ENCODE assay signal across 1 cellular context in the genomic region with DNA sequence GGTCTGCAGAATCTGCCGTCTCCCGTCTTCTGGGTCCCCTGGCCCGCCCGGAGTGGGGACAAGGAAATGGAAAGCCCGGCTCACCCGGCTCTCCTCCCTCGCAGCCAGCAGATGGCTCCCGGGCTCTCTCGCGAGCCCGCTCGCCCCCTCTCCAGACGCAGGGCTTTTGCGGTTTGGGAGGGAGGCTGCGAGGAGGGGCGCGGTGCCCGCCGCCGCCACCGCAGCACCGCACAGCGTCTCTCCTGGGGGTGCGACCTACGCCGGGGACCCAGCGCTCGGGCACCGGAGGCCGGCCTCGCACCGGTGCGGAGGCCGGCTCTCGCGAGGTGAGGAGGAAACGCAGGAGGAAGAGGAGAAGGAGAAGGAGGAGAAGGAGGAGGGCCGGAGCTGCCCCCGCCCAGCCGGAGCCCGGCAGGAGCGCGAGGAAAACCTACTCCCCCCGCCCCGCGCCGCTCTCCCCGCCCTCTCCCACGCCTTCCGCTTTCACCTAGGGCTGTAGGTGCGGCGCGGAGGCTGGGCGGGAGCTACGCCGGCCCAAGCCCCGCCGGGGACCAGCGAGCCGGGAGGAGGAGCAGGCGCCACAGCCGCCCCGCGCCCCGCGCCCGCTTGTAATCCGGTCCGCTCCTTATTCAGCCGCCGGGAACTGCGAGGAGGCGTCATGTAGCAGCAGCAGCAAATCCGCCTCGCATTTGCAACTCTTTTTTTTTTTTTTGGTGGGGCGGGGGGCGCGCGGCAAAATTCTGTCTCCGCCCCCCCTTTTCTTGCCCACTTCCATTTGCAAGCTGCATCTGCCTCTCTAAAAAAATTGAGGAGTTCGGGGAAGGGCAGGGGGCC.
TF ChIP-seq lines count a peak whose summit lies in the region.

CARMIL1 (plus strand) TSS at position 461 of the 834 bp plus-strand sequence. CDS start 422 bp downstream, outside the sequence.

TF ChIP-seq in K562, 482 proteins besides CTCF, POLR2A, EP300 and RAD21 (continued from another document and continues in another):
- no peak for TF ChIP-seq HMGXB4 (CRISPR knock-in tag; IDR thresholded peaks at IDR 0.05)
- TF ChIP-seq ZNF778 (CRISPR knock-in tag; IDR thresholded peaks at IDR 0.05), result no peak
- TF ChIP-seq TAF15 (IDR thresholded peaks at IDR 0.05; ENCODE audit: low read depth, low read length), result no peak
- TF ChIP-seq MTA2 (IDR thresholded peaks at IDR 0.05; ENCODE audit: low read depth), result no peak
- TF ChIP-seq FUS (optimal IDR thresholded peaks at IDR 0.05; ENCODE audit: low read depth, low read length), result no peak
- peak; percentile 53 for TF ChIP-seq ARHGAP35 (IDR thresholded peaks at IDR 0.05; ENCODE audit: partially characterized antibody)
- no peak for TF ChIP-seq LARP7 (IDR thresholded peaks at IDR 0.05)
- no peak for TF ChIP-seq CREM (IDR thresholded peaks at IDR 0.05; ENCODE audit: low read depth)
- TF ChIP-seq PCBP1 (IDR thresholded peaks at IDR 0.05; ENCODE audit: low read depth, low read length, poor library complexity, severe bottlenecking), result peak; percentile 43
- no peak for TF ChIP-seq ZBTB17 (CRISPR knock-in tag; IDR thresholded peaks at IDR 0.05)
- TF ChIP-seq STAG1 (CRISPR knock-in tag; IDR thresholded peaks at IDR 0.05; ENCODE audit: borderline replicate concordance), result no peak
- no peak for TF ChIP-seq ZNF197 (CRISPR knock-in tag; IDR thresholded peaks at IDR 0.05; ENCODE audit: low read depth)
- no peak for TF ChIP-seq REST (CRISPR knock-in tag; IDR thresholded peaks at IDR 0.05; ENCODE audit: low read depth)
- no peak for TF ChIP-seq SIN3A (IDR thresholded peaks at IDR 0.05; ENCODE audit: borderline replicate concordance in 2 of 2, control insufficient read depth in 1 of 2, low read depth in 2 of 2, low read length in 2 of 2)
- TF ChIP-seq ZNF780A (CRISPR knock-in tag; IDR thresholded peaks at IDR 0.05), result no peak
- no peak for TF ChIP-seq ESRRB (CRISPR knock-in tag; IDR thresholded peaks at IDR 0.05; ENCODE audit: borderline replicate concordance)
- TF ChIP-seq, protein P1, sequence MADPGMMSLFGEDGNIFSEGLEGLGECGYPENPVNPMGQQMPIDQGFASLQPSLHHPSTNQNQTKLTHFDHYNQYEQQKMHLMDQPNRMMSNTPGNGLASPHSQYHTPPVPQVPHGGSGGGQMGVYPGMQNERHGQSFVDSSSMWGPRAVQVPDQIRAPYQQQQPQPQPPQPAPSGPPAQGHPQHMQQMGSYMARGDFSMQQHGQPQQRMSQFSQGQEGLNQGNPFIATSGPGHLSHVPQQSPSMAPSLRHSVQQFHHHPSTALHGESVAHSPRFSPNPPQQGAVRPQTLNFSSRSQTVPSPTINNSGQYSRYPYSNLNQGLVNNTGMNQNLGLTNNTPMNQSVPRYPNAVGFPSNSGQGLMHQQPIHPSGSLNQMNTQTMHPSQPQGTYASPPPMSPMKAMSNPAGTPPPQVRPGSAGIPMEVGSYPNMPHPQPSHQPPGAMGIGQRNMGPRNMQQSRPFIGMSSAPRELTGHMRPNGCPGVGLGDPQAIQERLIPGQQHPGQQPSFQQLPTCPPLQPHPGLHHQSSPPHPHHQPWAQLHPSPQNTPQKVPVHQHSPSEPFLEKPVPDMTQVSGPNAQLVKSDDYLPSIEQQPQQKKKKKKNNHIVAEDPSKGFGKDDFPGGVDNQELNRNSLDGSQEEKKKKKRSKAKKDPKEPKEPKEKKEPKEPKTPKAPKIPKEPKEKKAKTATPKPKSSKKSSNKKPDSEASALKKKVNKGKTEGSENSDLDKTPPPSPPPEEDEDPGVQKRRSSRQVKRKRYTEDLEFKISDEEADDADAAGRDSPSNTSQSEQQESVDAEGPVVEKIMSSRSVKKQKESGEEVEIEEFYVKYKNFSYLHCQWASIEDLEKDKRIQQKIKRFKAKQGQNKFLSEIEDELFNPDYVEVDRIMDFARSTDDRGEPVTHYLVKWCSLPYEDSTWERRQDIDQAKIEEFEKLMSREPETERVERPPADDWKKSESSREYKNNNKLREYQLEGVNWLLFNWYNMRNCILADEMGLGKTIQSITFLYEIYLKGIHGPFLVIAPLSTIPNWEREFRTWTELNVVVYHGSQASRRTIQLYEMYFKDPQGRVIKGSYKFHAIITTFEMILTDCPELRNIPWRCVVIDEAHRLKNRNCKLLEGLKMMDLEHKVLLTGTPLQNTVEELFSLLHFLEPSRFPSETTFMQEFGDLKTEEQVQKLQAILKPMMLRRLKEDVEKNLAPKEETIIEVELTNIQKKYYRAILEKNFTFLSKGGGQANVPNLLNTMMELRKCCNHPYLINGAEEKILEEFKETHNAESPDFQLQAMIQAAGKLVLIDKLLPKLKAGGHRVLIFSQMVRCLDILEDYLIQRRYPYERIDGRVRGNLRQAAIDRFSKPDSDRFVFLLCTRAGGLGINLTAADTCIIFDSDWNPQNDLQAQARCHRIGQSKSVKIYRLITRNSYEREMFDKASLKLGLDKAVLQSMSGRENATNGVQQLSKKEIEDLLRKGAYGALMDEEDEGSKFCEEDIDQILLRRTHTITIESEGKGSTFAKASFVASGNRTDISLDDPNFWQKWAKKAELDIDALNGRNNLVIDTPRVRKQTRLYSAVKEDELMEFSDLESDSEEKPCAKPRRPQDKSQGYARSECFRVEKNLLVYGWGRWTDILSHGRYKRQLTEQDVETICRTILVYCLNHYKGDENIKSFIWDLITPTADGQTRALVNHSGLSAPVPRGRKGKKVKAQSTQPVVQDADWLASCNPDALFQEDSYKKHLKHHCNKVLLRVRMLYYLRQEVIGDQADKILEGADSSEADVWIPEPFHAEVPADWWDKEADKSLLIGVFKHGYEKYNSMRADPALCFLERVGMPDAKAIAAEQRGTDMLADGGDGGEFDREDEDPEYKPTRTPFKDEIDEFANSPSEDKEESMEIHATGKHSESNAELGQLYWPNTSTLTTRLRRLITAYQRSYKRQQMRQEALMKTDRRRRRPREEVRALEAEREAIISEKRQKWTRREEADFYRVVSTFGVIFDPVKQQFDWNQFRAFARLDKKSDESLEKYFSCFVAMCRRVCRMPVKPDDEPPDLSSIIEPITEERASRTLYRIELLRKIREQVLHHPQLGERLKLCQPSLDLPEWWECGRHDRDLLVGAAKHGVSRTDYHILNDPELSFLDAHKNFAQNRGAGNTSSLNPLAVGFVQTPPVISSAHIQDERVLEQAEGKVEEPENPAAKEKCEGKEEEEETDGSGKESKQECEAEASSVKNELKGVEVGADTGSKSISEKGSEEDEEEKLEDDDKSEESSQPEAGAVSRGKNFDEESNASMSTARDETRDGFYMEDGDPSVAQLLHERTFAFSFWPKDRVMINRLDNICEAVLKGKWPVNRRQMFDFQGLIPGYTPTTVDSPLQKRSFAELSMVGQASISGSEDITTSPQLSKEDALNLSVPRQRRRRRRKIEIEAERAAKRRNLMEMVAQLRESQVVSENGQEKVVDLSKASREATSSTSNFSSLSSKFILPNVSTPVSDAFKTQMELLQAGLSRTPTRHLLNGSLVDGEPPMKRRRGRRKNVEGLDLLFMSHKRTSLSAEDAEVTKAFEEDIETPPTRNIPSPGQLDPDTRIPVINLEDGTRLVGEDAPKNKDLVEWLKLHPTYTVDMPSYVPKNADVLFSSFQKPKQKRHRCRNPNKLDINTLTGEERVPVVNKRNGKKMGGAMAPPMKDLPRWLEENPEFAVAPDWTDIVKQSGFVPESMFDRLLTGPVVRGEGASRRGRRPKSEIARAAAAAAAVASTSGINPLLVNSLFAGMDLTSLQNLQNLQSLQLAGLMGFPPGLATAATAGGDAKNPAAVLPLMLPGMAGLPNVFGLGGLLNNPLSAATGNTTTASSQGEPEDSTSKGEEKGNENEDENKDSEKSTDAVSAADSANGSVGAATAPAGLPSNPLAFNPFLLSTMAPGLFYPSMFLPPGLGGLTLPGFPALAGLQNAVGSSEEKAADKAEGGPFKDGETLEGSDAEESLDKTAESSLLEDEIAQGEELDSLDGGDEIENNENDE (IDR thresholded peaks at IDR 0.05; ENCODE audit: low read depth, low read length), result no peak
- TF ChIP-seq TCF7 (IDR thresholded peaks at IDR 0.05; ENCODE audit: borderline replicate concordance), result no peak
- TF ChIP-seq MAZ (CRISPR knock-in tag; conservative IDR thresholded peaks at IDR 0.05 in 1 of 2, IDR thresholded peaks at IDR 0.05 in 1 of 2), result peak; percentile 93 to 96
- no peak for TF ChIP-seq ZNF232 (CRISPR knock-in tag; IDR thresholded peaks at IDR 0.05)
- TF ChIP-seq ZNF134 (CRISPR knock-in tag; conservative IDR thresholded peaks at IDR 0.05), result no peak
- no peak for TF ChIP-seq NFE2L1 (tag; IDR thresholded peaks at IDR 0.05; ENCODE audit: borderline replicate concordance, low read depth)
- no peak for TF ChIP-seq MAFG (tag; conservative IDR thresholded peaks at IDR 0.05)
- no peak for TF ChIP-seq HNRNPUL1 (IDR thresholded peaks at IDR 0.05; ENCODE audit: low read length)
- no peak for TF ChIP-seq PHB2 (IDR thresholded peaks at IDR 0.05; ENCODE audit: low read depth)
- no peak for TF ChIP-seq NUFIP1 (IDR thresholded peaks at IDR 0.05; ENCODE audit: partially characterized antibody)
- TF ChIP-seq, protein P2, sequence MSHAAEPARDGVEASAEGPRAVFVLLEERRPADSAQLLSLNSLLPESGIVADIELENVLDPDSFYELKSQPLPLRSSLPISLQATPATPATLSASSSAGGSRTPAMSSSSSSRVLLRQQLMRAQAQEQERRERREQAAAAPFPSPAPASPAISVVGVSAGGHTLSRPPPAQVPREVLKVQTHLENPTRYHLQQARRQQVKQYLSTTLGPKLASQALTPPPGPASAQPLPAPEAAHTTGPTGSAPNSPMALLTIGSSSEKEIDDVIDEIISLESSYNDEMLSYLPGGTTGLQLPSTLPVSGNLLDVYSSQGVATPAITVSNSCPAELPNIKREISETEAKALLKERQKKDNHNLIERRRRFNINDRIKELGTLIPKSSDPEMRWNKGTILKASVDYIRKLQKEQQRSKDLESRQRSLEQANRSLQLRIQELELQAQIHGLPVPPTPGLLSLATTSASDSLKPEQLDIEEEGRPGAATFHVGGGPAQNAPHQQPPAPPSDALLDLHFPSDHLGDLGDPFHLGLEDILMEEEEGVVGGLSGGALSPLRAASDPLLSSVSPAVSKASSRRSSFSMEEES (CRISPR knock-in tag; IDR thresholded peaks at IDR 0.05), result no peak
- TF ChIP-seq ZNF212 (CRISPR knock-in tag; IDR thresholded peaks at IDR 0.05), result no peak
- TF ChIP-seq, protein P3, sequence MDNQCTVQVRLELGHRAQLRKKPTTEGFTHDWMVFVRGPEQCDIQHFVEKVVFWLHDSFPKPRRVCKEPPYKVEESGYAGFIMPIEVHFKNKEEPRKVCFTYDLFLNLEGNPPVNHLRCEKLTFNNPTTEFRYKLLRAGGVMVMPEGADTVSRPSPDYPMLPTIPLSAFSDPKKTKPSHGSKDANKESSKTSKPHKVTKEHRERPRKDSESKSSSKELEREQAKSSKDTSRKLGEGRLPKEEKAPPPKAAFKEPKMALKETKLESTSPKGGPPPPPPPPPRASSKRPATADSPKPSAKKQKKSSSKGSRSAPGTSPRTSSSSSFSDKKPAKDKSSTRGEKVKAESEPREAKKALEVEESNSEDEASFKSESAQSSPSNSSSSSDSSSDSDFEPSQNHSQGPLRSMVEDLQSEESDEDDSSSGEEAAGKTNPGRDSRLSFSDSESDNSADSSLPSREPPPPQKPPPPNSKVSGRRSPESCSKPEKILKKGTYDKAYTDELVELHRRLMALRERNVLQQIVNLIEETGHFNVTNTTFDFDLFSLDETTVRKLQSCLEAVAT (IDR thresholded peaks at IDR 0.05), result no peak
- peak; percentile 53; the same call in 1 of the 2 replicates for TF ChIP-seq ZBTB7A (IDR thresholded peaks at IDR 0.05; ENCODE audit: borderline replicate concordance, control insufficient read depth, low read depth, low read length)
- no peak for TF ChIP-seq ZNF699 (CRISPR knock-in tag; IDR thresholded peaks at IDR 0.05; ENCODE audit: insufficient replicate concordance)
- TF ChIP-seq ZBTB2 (IDR thresholded peaks at IDR 0.05), result no peak
- no peak for TF ChIP-seq BHLHE40 (IDR thresholded peaks at IDR 0.05; ENCODE audit: low read length)
- no peak for TF ChIP-seq GTF2F1 (IDR thresholded peaks at IDR 0.05; ENCODE audit: low read depth, low read length)
- no peak for TF ChIP-seq RBM22 (IDR thresholded peaks at IDR 0.05; ENCODE audit: low read depth, low read length, poor library complexity, severe bottlenecking)
